In genomic region chr1:42784547-42784945, GRCh38 we compare ENCODE assay signal across 13 cellular contexts. TPM values are rescaled to one million over a fixed set of nuclear protein-coding genes. Genes with fewer than 3 reads are reported as not detected.
DNase-seq lines count a peak whose midpoint lies in the region; ATAC-seq and TF ChIP-seq lines count a peak whose summit lies in the region.
"Had no signal": no experiment of that assay in that cellular context is flagged by ENCODE, and none has a peak within 500 bp of the region (broad histone marks: within the 10 kb centered on the region; RNA-seq: fewer than 3 reads in every experiment).

No MANE protein-coding gene starts in this region.

- intact Hi-C loops in CD4-positive, alpha-beta T cell (cut with DNase I, micrococcal nuclease), result loop anchor here in 1 of 2 experiments (5.0 kb wide), 1 partner anchor 1568 kb away; no protein-coding TSS in a partner anchor
- intact Hi-C loops in left colon (cut with DNase I, micrococcal nuclease), result no loop called here

- TF ChIP-seq CTCF in CD4-positive, alpha-beta T cell (IDR thresholded peaks at IDR 0.05), result no peak
- TF ChIP-seq CTCF in WTC11 (IDR thresholded peaks at IDR 0.05), result no peak

- H3K27me3 ChIP-seq in CD4-positive, alpha-beta T cell (ENCODE audit: control insufficient read depth, insufficient read depth, low read length), result no peaks in the 10 kb centered on the region
- H3K27me3 ChIP-seq: hepatocyte, right lobe of liver had no signal

- H3K9me3 ChIP-seq in CD4-positive, alpha-beta T cell (ENCODE audit: control insufficient read depth, low read length), result no peaks in the 10 kb centered on the region
- H3K9me3 ChIP-seq: right lobe of liver had no signal

- no peak for DNase-seq in CD4-positive, alpha-beta T cell
- DNase-seq in WTC11 (ENCODE audit: low spot score) (no peak), left colon (no peak), NCI-H1930 (lab: John Stamatoyannopoulos, UW) (no peak), T-helper 9 cell (no peak)
- DNase-seq: MV-4-11, RPMI8226 had no signal

- CTCF ChIA-PET in CD4-positive, alpha-beta T cell (lab: Charles Lee), result interaction anchor here (0.9 to 1.5 kb wide), 3 partner anchors 24 to 139 kb away, joined by 3 read pairs; no protein-coding TSS in a partner anchor
- CTCF ChIA-PET in WTC11 (lab: Charles Lee), result interaction anchor here (0.8 kb wide), 1 partner anchor 129 kb away, joined by 3 read pairs; no protein-coding TSS in a partner anchor

- no peak for ATAC-seq in CD4-positive, alpha-beta T cell (ENCODE audit: poor library complexity)
- ATAC-seq in WTC11, result peak; percentile 38
- peak; percentile 7 for ATAC-seq in left colon
- ATAC-seq in stimulated activated memory B cell treated with anti-CD40 and anti-IgM and Interleukin-4, amounts not matched to agents 10 μg/mL and 1 μg/mL and 100 μg/mL, for 72 hours, result peak; percentile 35
- ATAC-seq in GM21447 (IDR thresholded peaks at IDR 0.05; ENCODE audit: unreplicated experiment), result no peak

- H3K27ac Mint-ChIP-seq in CD4-positive, alpha-beta T cell, result peak overlapping the region; percentile 37
- H3K27ac Mint-ChIP-seq in WTC11, result no peak overlapping the region
- no peak overlapping the region for H3K27ac Mint-ChIP-seq in stimulated activated memory B cell treated with anti-CD40 and anti-IgM and Interleukin-4, amounts not matched to agents 10 μg/mL and 1 μg/mL and 100 μg/mL, for 72 hours
- H3K27ac Mint-ChIP-seq: activated CD4-positive, alpha-beta T cell treated with anti-CD3 and anti-CD28 coated beads for 36 hours had no signal

- no peaks in the 10 kb centered on the region for H3K27me3 Mint-ChIP-seq in CD4-positive, alpha-beta T cell
- H3K27me3 Mint-ChIP-seq in WTC11 (ENCODE audit: low read depth), result no peaks in the 10 kb centered on the region
- H3K27me3 Mint-ChIP-seq in stimulated activated memory B cell treated with anti-CD40 and anti-IgM and Interleukin-4, amounts not matched to agents 10 μg/mL and 1 μg/mL and 100 μg/mL, for 72 hours, result peaks cover 12% of the 10 kb centered on the region
- H3K27me3 Mint-ChIP-seq: activated CD4-positive, alpha-beta T cell treated with anti-CD3 and anti-CD28 coated beads for 36 hours; activated T-cell treated with anti-CD3 and anti-CD28 coated beads, Interleukin-2, amount 50 U/mL, for 24 hours had no signal

- POLR2A ChIA-PET in CD4-positive, alpha-beta T cell (lab: Charles Lee), result interaction anchor here (0.9 to 2.7 kb wide), 3 partner anchors 17 to 102 kb away, joined by 3 to 28 read pairs (median 4); partner anchors contain the start of genes C1orf50, P3H1 and YBX1
- POLR2A ChIA-PET in WTC11 (lab: Charles Lee), result interaction anchor here (1.0 kb wide), 1 partner anchor 27 kb away, joined by 3 read pairs; no protein-coding TSS in a partner anchor

- peak overlapping the region; percentile 45 for H3K4me3 Mint-ChIP-seq in CD4-positive, alpha-beta T cell
- no peak overlapping the region for H3K4me3 Mint-ChIP-seq in WTC11
- H3K4me3 Mint-ChIP-seq in stimulated activated memory B cell treated with anti-CD40 and anti-IgM and Interleukin-4, amounts not matched to agents 10 μg/mL and 1 μg/mL and 100 μg/mL, for 72 hours, result no peak overlapping the region

- H3K4me1 Mint-ChIP-seq in CD4-positive, alpha-beta T cell (ENCODE audit: low read depth), result peaks cover 21% of the 10 kb centered on the region
- peaks cover 8% of the 10 kb centered on the region for H3K4me1 Mint-ChIP-seq in WTC11
- H3K4me1 Mint-ChIP-seq in stimulated activated memory B cell treated with anti-CD40 and anti-IgM and Interleukin-4, amounts not matched to agents 10 μg/mL and 1 μg/mL and 100 μg/mL, for 72 hours, result peaks cover 20% of the 10 kb centered on the region

- no peak overlapping the region for H3K27ac ChIP-seq in CD4-positive, alpha-beta T cell (ENCODE audit: low read depth, low read length)
- H3K27ac ChIP-seq: hepatocyte, right lobe of liver had no signal

- H3K9me3 Mint-ChIP-seq in CD4-positive, alpha-beta T cell, result no peaks in the 10 kb centered on the region
- peaks cover 4% of the 10 kb centered on the region; the same call in 1 of the 2 replicates for H3K9me3 Mint-ChIP-seq in WTC11
- H3K9me3 Mint-ChIP-seq in stimulated activated memory B cell treated with anti-CD40 and anti-IgM and Interleukin-4, amounts not matched to agents 10 μg/mL and 1 μg/mL and 100 μg/mL, for 72 hours, result no peaks in the 10 kb centered on the region
- H3K9me3 Mint-ChIP-seq: activated T-cell treated with anti-CD3 and anti-CD28 coated beads, Interleukin-2, amount 50 U/mL, for 24 hours had no signal

- peaks cover 29% of the 10 kb centered on the region for H3K36me3 Mint-ChIP-seq in CD4-positive, alpha-beta T cell (ENCODE audit: low read depth)
- H3K36me3 Mint-ChIP-seq in WTC11, result peaks cover 21% of the 10 kb centered on the region
- peaks cover 33% of the 10 kb centered on the region for H3K36me3 Mint-ChIP-seq in stimulated activated memory B cell treated with anti-CD40 and anti-IgM and Interleukin-4, amounts not matched to agents 10 μg/mL and 1 μg/mL and 100 μg/mL, for 72 hours

TF ChIP-seq in WTC11, 78 proteins besides CTCF, POLR2A, EP300 and RAD21 (continues in another document):
- no peak for TF ChIP-seq RELA (CRISPR knock-in tag; IDR thresholded peaks at IDR 0.05; ENCODE audit: borderline replicate concordance)
- TF ChIP-seq MAX (CRISPR knock-in tag; IDR thresholded peaks at IDR 0.05), result no peak
- TF ChIP-seq IRF2 (CRISPR knock-in tag; IDR thresholded peaks at IDR 0.05; ENCODE audit: borderline replicate concordance, low read depth), result no peak
- no peak for TF ChIP-seq ZNF425 (CRISPR knock-in tag; conservative IDR thresholded peaks at IDR 0.05)
- no peak for TF ChIP-seq HMGA2 (CRISPR knock-in tag; IDR thresholded peaks at IDR 0.05)
- TF ChIP-seq TEAD1 (CRISPR knock-in tag; IDR thresholded peaks at IDR 0.05), result no peak
- no peak for TF ChIP-seq AR (CRISPR knock-in tag; IDR thresholded peaks at IDR 0.05)
- TF ChIP-seq ZBTB43 (CRISPR knock-in tag; IDR thresholded peaks at IDR 0.05), result no peak
- no peak for TF ChIP-seq ZNF671 (CRISPR knock-in tag; IDR thresholded peaks at IDR 0.05)

RNA-seq across cellular contexts. Expression of gene TMEM269, which starts 0.2 kb away (rescaled TPM):
- 1 to 10 TPM in 1 of 2 experiments, under 1 TPM in 1; 0.60 to 1.1 TPM for total RNA-seq in CD4-positive, alpha-beta T cell
- total RNA-seq in WTC11 (2021) (0.57 to 0.85 TPM (median 0.73 TPM) in 3 replicates), left colon (1 to 10 TPM in 1 of 2 donors, under 1 TPM in 1; 0.20 to 1.6 TPM)

RNA-seq across cellular contexts. Expression of gene C1orf50, which starts 17.5 kb away (rescaled TPM):
- total RNA-seq in CD4-positive, alpha-beta T cell, result 10 to 100 TPM; 23.1 to 23.9 TPM
- total RNA-seq in WTC11 (2021) (5.1 to 6.3 TPM (median 5.3 TPM) in 3 replicates), left colon (1 to 10 TPM; 5.6 to 8.7 TPM)

RNA-seq across cellular contexts. Expression of gene P3H1, which starts 17.7 kb away (rescaled TPM):
- total RNA-seq in CD4-positive, alpha-beta T cell, result 10 to 100 TPM; 17.6 to 20.9 TPM
- total RNA-seq in WTC11 (2021) (78.1 to 95.1 TPM (median 80.3 TPM) in 3 replicates), left colon (10 to 100 TPM in 1 of 2 donors, 1 to 10 TPM in 1; 7.0 to 10.6 TPM)

RNA-seq across cellular contexts. Expression of gene ERMAP, which starts 32.4 kb away (rescaled TPM):
- 1 to 10 TPM; 4.4 to 5.0 TPM for total RNA-seq in CD4-positive, alpha-beta T cell
- total RNA-seq in WTC11 (2021) (2.6 to 4.2 TPM (median 3.1 TPM) in 3 replicates), left colon (10 to 100 TPM; 12.5 to 15.6 TPM)

RNA-seq across cellular contexts. Expression of gene SVBP, which starts 32.7 kb away (rescaled TPM):
- total RNA-seq in CD4-positive, alpha-beta T cell, result 10 to 100 TPM; 19.2 to 21.3 TPM
- total RNA-seq in WTC11 (2021), result 28.7 to 31.3 TPM (median 30.7 TPM) in 3 replicates
- 10 to 100 TPM; 11.7 to 18.0 TPM for total RNA-seq in left colon

Comparison
In these comparisons a context has a peak if more than half of its experiments do, and no peak if none do; other contexts are left out.
1. ATAC-seq: peak in WTC11 (single experiment), left colon (single experiment) and stimulated activated memory B cell treated with anti-CD40 and anti-IgM and Interleukin-4, amounts not matched to agents 10 μg/mL and 1 μg/mL and 100 μg/mL, for 72 hours (single experiment); none in CD4-positive, alpha-beta T cell (single experiment) and GM21447 (single experiment).